Comparison of ENCODE assay signal across 9 cellular contexts in genomic region chr22:41197046-41197807, GRCh38. TPM values are rescaled to one million over a fixed set of nuclear protein-coding genes. Genes with fewer than 3 reads are reported as not detected.
DNase-seq lines count a peak whose midpoint lies in the region; FAIRE-seq and TF ChIP-seq lines count a peak whose summit lies in the region.
"Had no signal": no experiment of that assay in that cellular context is flagged by ENCODE, and none has a peak within 500 bp of the region (broad histone marks: within the 10 kb centered on the region; RNA-seq: fewer than 3 reads in every experiment).

No MANE protein-coding gene starts in this region.

- CTCF ChIA-PET in CD4-positive, alpha-beta memory T cell (lab: Charles Lee; ENCODE audit: partially characterized antibody) = interaction anchor here (1.3 kb wide), 2 partner anchors 10 to 40 kb away, joined by 5 to 6 read pairs; no protein-coding TSS in a partner anchor
- CTCF ChIA-PET in OCI-LY7 (lab: Charles Lee; ENCODE audit: unreplicated experiment) = no interaction called here

- no peaks in the 10 kb centered on the region for H3K36me3 ChIP-seq in CD4-positive, alpha-beta memory T cell (ENCODE audit: insufficient read depth, low read length)
- H3K36me3 ChIP-seq in OCI-LY7 (ENCODE audit: insufficient read depth, low read length) = no peaks in the 10 kb centered on the region
- no peaks in the 10 kb centered on the region for H3K36me3 ChIP-seq in esophagus muscularis mucosa
- no peaks in the 10 kb centered on the region for H3K36me3 ChIP-seq in muscle layer of colon (ENCODE audit: insufficient read depth, low read length)

- H3K9me2 ChIP-seq in OCI-LY7 (ENCODE audit: insufficient read depth, low read length) = no peaks in the 10 kb centered on the region

- peak overlapping the region; percentile 83 for H2AFZ ChIP-seq in OCI-LY7 (ENCODE audit: low read length)

- no peaks in the 10 kb centered on the region for H3K9me3 Mint-ChIP-seq in CD4-positive, alpha-beta memory T cell

- H3K27me3 ChIP-seq in CD4-positive, alpha-beta memory T cell (ENCODE audit: insufficient read depth, low read length) = no peaks in the 10 kb centered on the region
- no peaks in the 10 kb centered on the region for H3K27me3 ChIP-seq in esophagus muscularis mucosa
- H3K27me3 ChIP-seq in muscle layer of colon (ENCODE audit: control insufficient read depth in 1 of 2, insufficient read depth in 2 of 2, low read length in 2 of 2) = no peaks in the 10 kb centered on the region

- no peaks in the 10 kb centered on the region for H3K36me3 Mint-ChIP-seq in CD4-positive, alpha-beta memory T cell

- no peaks in the 10 kb centered on the region for H4K20me1 ChIP-seq in OCI-LY7 (ENCODE audit: insufficient read depth, low read length)

- intact Hi-C loops in CD4-positive, alpha-beta memory T cell (cut with micrococcal nuclease) = loop anchor here (1.0 kb wide), 2 partner anchors 8 to 89 kb away; partner anchors contain the start of genes L3MBTL2 and RANGAP1
- intact Hi-C loops in OCI-LY7 (cut with micrococcal nuclease; ENCODE audit: unreplicated experiment) (loop anchor here (2.0 kb wide), 1 partner anchor 340 kb away; the partner anchor contains the start of genes ST13 and XPNPEP3), esophagus muscularis mucosa (cut with DNase I) (loop anchor here (5.0 kb wide), 1 partner anchor 105 kb away; the partner anchor contains the start of gene ZC3H7B)

- H3K27ac Mint-ChIP-seq in CD4-positive, alpha-beta memory T cell = peak overlapping the region in 5 of 7 donors; percentile 30 to 92 (median 75)

- no peak overlapping the region for H3K9ac ChIP-seq in muscle layer of colon (ENCODE audit: low read length)

- H3K4me2 ChIP-seq in OCI-LY7 (ENCODE audit: low read length) = peak overlapping the region; percentile 90

- peak overlapping the region; percentile 50 for H3K27ac ChIP-seq in CD4-positive, alpha-beta memory T cell (ENCODE audit: low read depth, low read length)
- H3K27ac ChIP-seq in OCI-LY7 (ENCODE audit: low read depth, low read length, poor library complexity, severe bottlenecking) (no peak overlapping the region), esophagus muscularis mucosa (replicated peaks in 1 of 4) (peak overlapping the region; percentile 57 to 70 (median 65)), muscle layer of colon (ENCODE audit: low read depth, low read length) (no peak overlapping the region)

- DNase-seq in CD4-positive, alpha-beta memory T cell = peak; percentile 70 to 83 (median 74)
- peak; percentile 93 for DNase-seq in GM20000 (ENCODE audit: low spot score)
- peak; percentile 78 for DNase-seq in HTR-8/SVneo (ENCODE audit: insufficient read length, low spot score)
- peak; percentile 88 for DNase-seq in OCI-LY7 (ENCODE audit: low spot score)
- peak; percentile 87 for DNase-seq in activated T-cell treated with anti-CD3 and anti-CD28 coated beads, Interleukin-2, amount 50 U/mL, for 1 hour
- peak; percentile 94 for DNase-seq in esophagus muscularis mucosa (ENCODE audit: extremely low spot score)
- peak; percentile 59 to 72 for DNase-seq in stimulated activated CD8-positive, alpha-beta memory T cell treated with anti-CD3 and anti-CD28 coated beads, Interleukin-7, amount 100 ng/mL, for 1 hour (ENCODE audit: low read depth in 2 of 2)

- H3K27me3 Mint-ChIP-seq in CD4-positive, alpha-beta memory T cell = no peaks in the 10 kb centered on the region

- H3K4me3 Mint-ChIP-seq in CD4-positive, alpha-beta memory T cell = peak overlapping the region; percentile 90 to 96 (median 92)

- no peaks in the 10 kb centered on the region for H3K9me3 ChIP-seq in CD4-positive, alpha-beta memory T cell (ENCODE audit: control insufficient read depth in 1 of 2, low read length in 2 of 2)
- H3K9me3 ChIP-seq in OCI-LY7 (ENCODE audit: low read length) = no peaks in the 10 kb centered on the region
- no peaks in the 10 kb centered on the region for H3K9me3 ChIP-seq in esophagus muscularis mucosa
- no peaks in the 10 kb centered on the region for H3K9me3 ChIP-seq in muscle layer of colon (ENCODE audit: low read length)

- TF ChIP-seq EP300 in esophagus muscularis mucosa (IDR thresholded peaks at IDR 0.05) = no peak

- TF ChIP-seq CTCF in GM20000 (IDR thresholded peaks at IDR 0.05; ENCODE audit: extremely low read depth, missing control alignments) = no peak
- TF ChIP-seq CTCF in OCI-LY7 (conservative IDR thresholded peaks at IDR 0.05; ENCODE audit: low read length) = 0 out of 2 replicates have a peak, but pooled peaks have one; percentile 43
- TF ChIP-seq CTCF in esophagus muscularis mucosa (IDR thresholded peaks at IDR 0.05) = peak in 2 of 3 experiments; percentile 12 to 21

- peak; percentile 33 for FAIRE-seq in HTR-8/SVneo (lab: Jason Lieb, UNC)
- FAIRE-seq: colon had no signal

- H3K4me1 Mint-ChIP-seq in CD4-positive, alpha-beta memory T cell = peaks cover 6 to 17% (median 13%) of the 10 kb centered on the region in 4 donors

- WGBS in esophagus muscularis mucosa = 0% methylated on average over 14 of the region's 82 CpGs

- no peaks in the 10 kb centered on the region for H3K79me2 ChIP-seq in OCI-LY7 (ENCODE audit: insufficient read depth, low read depth, low read length)

- no TSS peak for BruUV-seq in OCI-LY7 (replicated peaks; lab: Mats Ljungman, UMichigan)

- peak overlapping the region; percentile 91 to 93 for H3K4me3 ChIP-seq in CD4-positive, alpha-beta memory T cell (ENCODE audit: low read length in 2 of 2)
- peak overlapping the region; percentile 78 for H3K4me3 ChIP-seq in OCI-LY7 (ENCODE audit: low read depth, low read length, poor library complexity, severe bottlenecking)
- H3K4me3 ChIP-seq in esophagus muscularis mucosa = peak overlapping the region; percentile 74 to 81 (median 79)
- H3K4me3 ChIP-seq in muscle layer of colon (ENCODE audit: low read depth in 1 of 2, low read length in 2 of 2) = peak overlapping the region; percentile 66 to 85

- no peak for TF ChIP-seq POLR2A in esophagus muscularis mucosa (IDR thresholded peaks at IDR 0.05; ENCODE audit: low read depth)

- POLR2A ChIA-PET in CD4-positive, alpha-beta memory T cell (lab: Charles Lee; ENCODE audit: partially characterized antibody) = interaction anchor here (0.5 to 2.5 kb wide), 11 partner anchors 9 to 341 kb away, joined by 3 to 7 read pairs (median 3); partner anchors contain the start of genes EP300, RBX1, ST13 and XPNPEP3
- POLR2A ChIA-PET in OCI-LY7 (lab: Charles Lee) = no interaction called here

- peaks cover 11% of the 10 kb centered on the region for H3K4me1 ChIP-seq in CD4-positive, alpha-beta memory T cell (ENCODE audit: insufficient read depth, low read length)
- H3K4me1 ChIP-seq in OCI-LY7 (ENCODE audit: insufficient read depth, low read length, poor library complexity, severe bottlenecking) (peaks cover 13% of the 10 kb centered on the region), esophagus muscularis mucosa (peaks cover 10 to 21% (median 18%) of the 10 kb centered on the region in 4 donors), muscle layer of colon (ENCODE audit: insufficient read depth, low read length) (peaks cover 9% of the 10 kb centered on the region)

RNA-seq across cellular contexts. Expression of gene L3MBTL2, which starts 7.9 kb away (rescaled TPM):
- 10 to 100 TPM; 42.7 to 48.2 TPM for total RNA-seq in CD4-positive, alpha-beta memory T cell
- polyA plus RNA-seq in CD4-positive, alpha-beta memory T cell = 10 to 100 TPM; 27.5 to 28.1 TPM
- total RNA-seq in OCI-LY7 (2014; rRNA removed; shearing (Covaris generic)) = 23.3 and 28.1 TPM in 2 replicates
- total RNA-seq in OCI-LY7 (2022) = 25.6 and 33.4 TPM in 2 replicates
- 10 to 100 TPM; 17.4 to 29.9 (median 22.4) TPM for total RNA-seq in esophagus muscularis mucosa

RNA-seq across cellular contexts. Expression of gene CHADL, which starts 43.5 kb away (rescaled TPM):
- total RNA-seq in CD4-positive, alpha-beta memory T cell = 1 to 10 TPM in 1 of 2 experiments, under 1 TPM in 1; 0.67 to 1.0 TPM
- under 1 TPM; 0.10 to 0.26 TPM for polyA plus RNA-seq in CD4-positive, alpha-beta memory T cell
- total RNA-seq in OCI-LY7 (2014; rRNA removed; shearing (Covaris generic)) = 0.26 and 0.60 TPM in 2 replicates
- 0.42 TPM in 1 of 2 replicates, not detected in the other for total RNA-seq in OCI-LY7 (2022)
- 10 to 100 TPM in 2 of 4 donors, 1 to 10 TPM in 2; 7.5 to 13.2 (median 10.3) TPM for total RNA-seq in esophagus muscularis mucosa

Comparison
In these comparisons a context has a peak if more than half of its experiments do, and no peak if none do; other contexts are left out.
1. H3K27ac ChIP-seq: peak in CD4-positive, alpha-beta memory T cell (single experiment) and esophagus muscularis mucosa (4 of 4); none in OCI-LY7 (single experiment) and muscle layer of colon (single experiment).
2. RNA of gene CHADL, which starts 43.5 kb away (total RNA-seq): 7.5 to 13.2 TPM in esophagus muscularis mucosa; 0.67 to 1.0 TPM in CD4-positive, alpha-beta memory T cell and 0.26 to 0.60 TPM in OCI-LY7; every median in the first group is over 4 times any median in the second.
3. Peak in every context shown above with its lines, with median percentiles within 50 percentile points of each other: DNase-seq and H3K4me3 ChIP-seq.